In genomic region chr13:108494991-108495661, GRCh38 we compare ENCODE assay signal across 2 cellular contexts.
TF ChIP-seq lines count a peak whose summit lies in the region.

No MANE protein-coding gene starts in this region.

TF ChIP-seq in SK-N-SH, 30 proteins besides CTCF, POLR2A, EP300 and RAD21 (continued from another document):
- TF ChIP-seq REST (IDR thresholded peaks at IDR 0.05; ENCODE audit: low read depth, low read length) (no peak), YY1 (IDR thresholded peaks at IDR 0.05; ENCODE audit: low read depth) (no peak), MXI1 (IDR thresholded peaks at IDR 0.05; ENCODE audit: low read depth, low read length) (no peak), NFIC (IDR thresholded peaks at IDR 0.05; ENCODE audit: borderline replicate concordance) (no peak), SIN3A (IDR thresholded peaks at IDR 0.05; ENCODE audit: borderline replicate concordance, low read depth, low read length) (no peak), FOXJ3 (CRISPR knock-in tag; IDR thresholded peaks at IDR 0.05) (no peak), USF2 (IDR thresholded peaks at IDR 0.05; ENCODE audit: borderline replicate concordance, low read depth, low read length) (no peak)
- TF ChIP-seq, protein P1, sequence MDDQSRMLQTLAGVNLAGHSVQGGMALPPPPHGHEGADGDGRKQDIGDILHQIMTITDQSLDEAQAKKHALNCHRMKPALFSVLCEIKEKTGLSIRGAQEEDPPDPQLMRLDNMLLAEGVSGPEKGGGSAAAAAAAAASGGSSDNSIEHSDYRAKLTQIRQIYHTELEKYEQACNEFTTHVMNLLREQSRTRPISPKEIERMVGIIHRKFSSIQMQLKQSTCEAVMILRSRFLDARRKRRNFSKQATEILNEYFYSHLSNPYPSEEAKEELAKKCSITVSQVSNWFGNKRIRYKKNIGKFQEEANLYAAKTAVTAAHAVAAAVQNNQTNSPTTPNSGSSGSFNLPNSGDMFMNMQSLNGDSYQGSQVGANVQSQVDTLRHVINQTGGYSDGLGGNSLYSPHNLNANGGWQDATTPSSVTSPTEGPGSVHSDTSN (IDR thresholded peaks at IDR 0.05): no peak
TF ChIP-seq in SK-N-SH: peak in this region for 0.

TF ChIP-seq in SK-N-SH treated with all-trans-retinoic acid at 6 μM for 48 hours, 23 proteins besides CTCF, POLR2A, EP300 and RAD21 (continued from another document):
- TF ChIP-seq PPARA (CRISPR knock-in tag; IDR thresholded peaks at IDR 0.05; ENCODE audit: borderline replicate concordance) (no peak), ZNF565 (CRISPR knock-in tag; conservative IDR thresholded peaks at IDR 0.05; ENCODE audit: low read depth) (no peak)
- TF ChIP-seq, protein P2, sequence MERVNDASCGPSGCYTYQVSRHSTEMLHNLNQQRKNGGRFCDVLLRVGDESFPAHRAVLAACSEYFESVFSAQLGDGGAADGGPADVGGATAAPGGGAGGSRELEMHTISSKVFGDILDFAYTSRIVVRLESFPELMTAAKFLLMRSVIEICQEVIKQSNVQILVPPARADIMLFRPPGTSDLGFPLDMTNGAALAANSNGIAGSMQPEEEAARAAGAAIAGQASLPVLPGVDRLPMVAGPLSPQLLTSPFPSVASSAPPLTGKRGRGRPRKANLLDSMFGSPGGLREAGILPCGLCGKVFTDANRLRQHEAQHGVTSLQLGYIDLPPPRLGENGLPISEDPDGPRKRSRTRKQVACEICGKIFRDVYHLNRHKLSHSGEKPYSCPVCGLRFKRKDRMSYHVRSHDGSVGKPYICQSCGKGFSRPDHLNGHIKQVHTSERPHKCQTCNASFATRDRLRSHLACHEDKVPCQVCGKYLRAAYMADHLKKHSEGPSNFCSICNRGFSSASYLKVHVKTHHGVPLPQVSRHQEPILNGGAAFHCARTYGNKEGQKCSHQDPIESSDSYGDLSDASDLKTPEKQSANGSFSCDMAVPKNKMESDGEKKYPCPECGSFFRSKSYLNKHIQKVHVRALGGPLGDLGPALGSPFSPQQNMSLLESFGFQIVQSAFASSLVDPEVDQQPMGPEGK (CRISPR knock-in tag; IDR thresholded peaks at IDR 0.05; ENCODE audit: borderline replicate concordance): no peak
